ENCODE assay signal across 8 cellular contexts in genomic region chr12:64222011-64222765, GRCh38. TPM values are rescaled to one million over a fixed set of nuclear protein-coding genes. Genes with fewer than 3 reads are reported as not detected.
A peak's percentile ranks its signal among the peaks of the same experiment; 100 is the strongest.
DNase-seq lines count a peak whose midpoint lies in the region; ATAC-seq and TF ChIP-seq lines count a peak whose summit lies in the region.

KICS2 (minus strand) TSS chr12:64222296; CDS start chr12:64222237, 59 bp downstream.

- peak within 1 kb of the TSS; percentile 72 for H3K9ac ChIP-seq in mucosa of stomach (ENCODE audit: low read length)

- TF ChIP-seq EP300 in Ishikawa (IDR thresholded peaks at IDR 0.05; ENCODE audit: borderline replicate concordance): peak; percentile 8; the same call in 1 of the 2 replicates

- no peaks in the 10 kb centered on the region for H3K9me3 ChIP-seq in esophagus (ENCODE audit: control insufficient read depth in 2 of 2, insufficient read depth in 1 of 2, low read depth in 1 of 2, low read length in 1 of 2)
- no peaks in the 10 kb centered on the region for H3K9me3 ChIP-seq in mucosa of stomach (ENCODE audit: control insufficient read depth, low read length)

- DNase-seq in DMS53 (lab: John Stamatoyannopoulos, UW) (peak; percentile 99), OCI-M2 (lab: John Stamatoyannopoulos, UW; ENCODE audit: unreplicated experiment) (peak; percentile 22)
- DNase-seq in activated T-cell treated with anti-CD3 and anti-CD28 coated beads, Interleukin-2, amount 50 U/mL, for 1 hour: peak; percentile 92
- DNase-seq in stimulated activated CD8-positive, alpha-beta memory T cell treated with anti-CD3 and anti-CD28 coated beads, Interleukin-4, amount 100 ng/mL, for 48 hours: peak; percentile 90

- H3K36me3 ChIP-seq in esophagus (ENCODE audit: control insufficient read depth in 2 of 2, insufficient read depth in 2 of 2, low read length in 1 of 2) (no peaks in the 10 kb centered on the region), mucosa of stomach (ENCODE audit: control insufficient read depth, insufficient read depth, low read length) (no peaks in the 10 kb centered on the region)

- H3K27ac ChIP-seq in esophagus (ENCODE audit: low read depth in 2 of 2, low read length in 1 of 2): peak within 1 kb of the TSS; percentile 95 to 99

- TF ChIP-seq RAD21 in Ishikawa (IDR thresholded peaks at IDR 0.05; ENCODE audit: low read depth): no peak; the same call in 1 of the 2 replicates

- WGBS in esophagus, 2 donors: 0% methylated on average over 53 to 56 of the region's 56 CpGs

- H3K4me1 ChIP-seq in esophagus (ENCODE audit: control insufficient read depth in 2 of 2, insufficient read depth in 2 of 2, low read length in 1 of 2) (no peaks in the 10 kb centered on the region), mucosa of stomach (ENCODE audit: control insufficient read depth, insufficient read depth, low read length) (peaks cover 7% of the 10 kb centered on the region)

- H3K4me3 ChIP-seq in esophagus (ENCODE audit: low read depth in 1 of 2, low read length in 2 of 2): peak within 1 kb of the TSS; percentile 86 to 88
- H3K4me3 ChIP-seq in mucosa of stomach (ENCODE audit: low read length): peak within 1 kb of the TSS; percentile 75

- no peaks in the 10 kb centered on the region for H3K27me3 ChIP-seq in esophagus (ENCODE audit: control insufficient read depth in 1 of 2, insufficient read depth in 2 of 2, low read length in 2 of 2)
- H3K27me3 ChIP-seq in mucosa of stomach (ENCODE audit: control insufficient read depth, insufficient read depth, low read length): no peaks in the 10 kb centered on the region

- ATAC-seq in GM21619 (IDR thresholded peaks at IDR 0.05; ENCODE audit: unreplicated experiment): peak; percentile 94

TF ChIP-seq in Ishikawa, 13 proteins besides CTCF, POLR2A, EP300 and RAD21:
- TF ChIP-seq FOXM1 (IDR thresholded peaks at IDR 0.05; ENCODE audit: borderline replicate concordance, low read depth) (no peak), YY1 (IDR thresholded peaks at IDR 0.05; ENCODE audit: low read depth) (peak; percentile 15; the same call in 1 of the 2 replicates), NFIC (IDR thresholded peaks at IDR 0.05) (peak; percentile 48), EGR1 (IDR thresholded peaks at IDR 0.05) (no peak), CEBPB (IDR thresholded peaks at IDR 0.05) (no peak), MAX (IDR thresholded peaks at IDR 0.05) (peak; percentile 100), REST (IDR thresholded peaks at IDR 0.05; ENCODE audit: low read depth) (no peak), TAF1 (IDR thresholded peaks at IDR 0.05; ENCODE audit: low read depth) (peak; percentile 85), USF1 (IDR thresholded peaks at IDR 0.05) (peak; percentile 93), CREB1 (IDR thresholded peaks at IDR 0.05; ENCODE audit: low read depth) (peak; percentile 97), ZBTB7A (IDR thresholded peaks at IDR 0.05; ENCODE audit: low read depth) (no peak), TCF12 (IDR thresholded peaks at IDR 0.05; ENCODE audit: low read depth) (peak; percentile 52), TEAD4 (IDR thresholded peaks at IDR 0.05) (no peak)

RNA-seq across cellular contexts. Expression of gene KICS2, which starts in this region (rescaled TPM):
- polyA plus RNA-seq in esophagus: 1 to 10 TPM; 3.5 to 4.1 TPM

Comparison
In these comparisons a context has a peak if more than half of its experiments do, and no peak if none do; other contexts are left out.
1. Peak in every context shown above with its lines: DNase-seq, ATAC-seq, H3K4me3 ChIP-seq and H3K27ac ChIP-seq.
2. DNase-seq: peak in every context shown above with its lines; median percentile 99 in DMS53; 92 in activated T-cell treated with anti-CD3 and anti-CD28 coated beads, Interleukin-2, amount 50 U/mL, for 1 hour; 90 in stimulated activated CD8-positive, alpha-beta memory T cell treated with anti-CD3 and anti-CD28 coated beads, Interleukin-4, amount 100 ng/mL, for 48 hours; 22 in OCI-M2.